ENCODE assay signal across 1 cellular context in genomic region chr19:996051-996838, GRCh38.
A peak's percentile ranks its signal among the peaks of the same experiment; 100 is the strongest.
TF ChIP-seq lines count a peak whose summit lies in the region.

No MANE protein-coding gene starts in this region.

TF ChIP-seq in K562, 482 proteins besides CTCF, POLR2A, EP300 and RAD21 (continued from another document and continues in another):
- no peak for TF ChIP-seq STAT6 (CRISPR knock-in tag; IDR thresholded peaks at IDR 0.05)
- TF ChIP-seq ERF (CRISPR knock-in tag; IDR thresholded peaks at IDR 0.05) = no peak
- no peak for TF ChIP-seq ZNF134 (CRISPR knock-in tag; conservative IDR thresholded peaks at IDR 0.05)
- TF ChIP-seq ZNF239 (CRISPR knock-in tag; IDR thresholded peaks at IDR 0.05) = no peak
- TF ChIP-seq ZNF174 (CRISPR knock-in tag; IDR thresholded peaks at IDR 0.05) = no peak
- no peak for TF ChIP-seq ZKSCAN8 (CRISPR knock-in tag; IDR thresholded peaks at IDR 0.05)
- peak; percentile 60; the same call in 1 of the 2 replicates for TF ChIP-seq CREB3 (tag; conservative IDR thresholded peaks at IDR 0.05; ENCODE audit: low read depth)
- peak; percentile 60; the same call in 1 of the 2 replicates for TF ChIP-seq CTBP1 (IDR thresholded peaks at IDR 0.05; ENCODE audit: borderline replicate concordance)
- no peak for TF ChIP-seq MLLT1 (IDR thresholded peaks at IDR 0.05)
- no peak for TF ChIP-seq GATA2 (CRISPR knock-in tag; IDR thresholded peaks at IDR 0.05)
- TF ChIP-seq RNF2 (IDR thresholded peaks at IDR 0.05) = no peak
- no peak for TF ChIP-seq POLR3G (IDR thresholded peaks at IDR 0.05; ENCODE audit: extremely low read depth, insufficient read length, insufficient replicate concordance)
- no peak for TF ChIP-seq LCOR (CRISPR knock-in tag; IDR thresholded peaks at IDR 0.05)
- TF ChIP-seq MGA (IDR thresholded peaks at IDR 0.05) = peak; percentile 65
- TF ChIP-seq CREB5 (CRISPR knock-in tag; IDR thresholded peaks at IDR 0.05) = no peak
- TF ChIP-seq RBM15 (IDR thresholded peaks at IDR 0.05; ENCODE audit: insufficient read depth, low read length) = no peak
- no peak for TF ChIP-seq ETV1 (tag; conservative IDR thresholded peaks at IDR 0.05; ENCODE audit: low read depth)
- TF ChIP-seq HBP1 (CRISPR knock-in tag; IDR thresholded peaks at IDR 0.05) = no peak
- no peak for TF ChIP-seq RB1 (IDR thresholded peaks at IDR 0.05; ENCODE audit: low read depth)
- no peak for TF ChIP-seq IRF1 (CRISPR knock-in tag; IDR thresholded peaks at IDR 0.05; ENCODE audit: borderline replicate concordance)
- peak; percentile 69 for TF ChIP-seq MAX (CRISPR knock-in tag; IDR thresholded peaks at IDR 0.05)
